Comparison of ENCODE assay signal across 24 cellular contexts in genomic region chr7:23218196-23218595, GRCh38. TPM values are rescaled to one million over a fixed set of nuclear protein-coding genes. Genes with fewer than 3 reads are reported as not detected.
DNase-seq lines count a peak whose midpoint lies in the region; ATAC-seq, FAIRE-seq and TF ChIP-seq lines count a peak whose summit lies in the region.
"Had no signal": no experiment of that assay in that cellular context is flagged by ENCODE, and none has a peak within 500 bp of the region (broad histone marks: within the 10 kb centered on the region; RNA-seq: fewer than 3 reads in every experiment).

No MANE protein-coding gene starts in this region.

- RAD21 ChIA-PET in GM12878 (lab: Charles Lee; ENCODE audit: unreplicated experiment), result no interaction called here

- POLR2A ChIA-PET in GM12878 (lab: Charles Lee), result interaction anchor here (0.8 kb wide), 1 partner anchor 21 kb away, joined by 4 read pairs; no protein-coding TSS in a partner anchor

- H3K36me3 ChIP-seq in GM12878 (ENCODE audit: control insufficient read depth in 2 of 2, insufficient read depth in 2 of 2, low read length in 1 of 2) (no peaks in the 10 kb centered on the region), esophagus muscularis mucosa (no peaks in the 10 kb centered on the region), osteoblast (ENCODE audit: insufficient read depth, low read length) (no peaks in the 10 kb centered on the region)
- H3K36me3 ChIP-seq: BE2C; BLaER1 treated with 17β-estradiol and CSF1 and Interleukin-3, amounts not matched to agents 10 nM and 100 nM had no signal

- WGBS in GM12878 (ENCODE audit: insufficient coverage, insufficient replicate concordance, low lambda C conversion rate, missing lambda C conversion rate), result 0% methylated on average over 3 of the region's 3 CpGs
- 66% methylated on average over 3 of the region's 3 CpGs for WGBS in esophagus muscularis mucosa

- H4K20me1 ChIP-seq in GM12878 (ENCODE audit: control insufficient read depth, insufficient read depth), result no peaks in the 10 kb centered on the region
- no peaks in the 10 kb centered on the region for H4K20me1 ChIP-seq in osteoblast (ENCODE audit: insufficient read depth, low read length)
- H4K20me1 ChIP-seq: BLaER1 treated with 17β-estradiol and CSF1 and Interleukin-3, amounts not matched to agents 10 nM and 100 nM had no signal

- DNase-seq in GM12878 (ENCODE audit: low read depth, low spot score) (no peak), esophagus muscularis mucosa (ENCODE audit: extremely low spot score) (peak; percentile 74), osteoblast (ENCODE audit: insufficient read length, low spot score, missing footprints) (no peak), NCI-H187 (lab: John Stamatoyannopoulos, UW) (no peak)
- DNase-seq: 8988T; ACHN; AML-193; BE2C; CD4-positive, alpha-beta T cell; CD8-positive, alpha-beta memory T cell; DMS 273 treated with DMSO at 0.1 percent for 48 hours; DMS53; DMS79 treated with DMSO at 0.1 percent for 48 hours; GF-D8; GM23248; H9 had no signal

- BruUV-seq in GM12878 (replicated peaks; lab: Mats Ljungman, UMichigan), result no TSS peak

- H3K4me1 ChIP-seq in GM12878 (ENCODE audit: control insufficient read depth, insufficient read depth, low read length), result no peaks in the 10 kb centered on the region
- no peaks in the 10 kb centered on the region for H3K4me1 ChIP-seq in esophagus muscularis mucosa
- no peaks in the 10 kb centered on the region for H3K4me1 ChIP-seq in osteoblast (ENCODE audit: insufficient read depth, low read length)
- H3K4me1 ChIP-seq: A549 had no signal

- H3K4me3 ChIP-seq in GM12878, result no peak overlapping the region
- no peak overlapping the region for H3K4me3 ChIP-seq in esophagus muscularis mucosa
- H3K4me3 ChIP-seq in osteoblast (ENCODE audit: insufficient read depth, low read length), result no peak overlapping the region
- H3K4me3 ChIP-seq: A549; BLaER1 treated with 17β-estradiol and CSF1 and Interleukin-3, amounts not matched to agents 10 nM and 100 nM; GM23248 had no signal

- H3K9me3 ChIP-seq in GM12878 (replicated peaks; ENCODE audit: control insufficient read depth, insufficient read depth, low read length) (no peaks in the 10 kb centered on the region; the same call in 2 of the 3 replicates), esophagus muscularis mucosa (no peaks in the 10 kb centered on the region), osteoblast (ENCODE audit: low read depth, low read length) (no peaks in the 10 kb centered on the region)
- H3K9me3 ChIP-seq: A549; BE2C; BLaER1 treated with 17β-estradiol and CSF1 and Interleukin-3, amounts not matched to agents 10 nM and 100 nM had no signal

- H3K4me2 ChIP-seq in GM12878 (ENCODE audit: control insufficient read depth, insufficient read depth) (no peak overlapping the region), osteoblast (ENCODE audit: insufficient read depth, low read length) (no peak overlapping the region)
- H3K4me2 ChIP-seq: A549; BLaER1 treated with 17β-estradiol and CSF1 and Interleukin-3, amounts not matched to agents 10 nM and 100 nM had no signal

- intact Hi-C loops in GM12878 (cut with micrococcal nuclease; ENCODE audit: unreplicated experiment) (no loop called here), esophagus muscularis mucosa (cut with DNase I) (no loop called here)

- H3K79me2 ChIP-seq in GM12878 (ENCODE audit: control insufficient read depth, insufficient read depth, low read length) (no peaks in the 10 kb centered on the region), osteoblast (ENCODE audit: insufficient read depth, low read length) (no peaks in the 10 kb centered on the region)

- CTCF ChIA-PET in GM12878 (lab: Yijun Ruan, JAX), result interaction anchor here (0.8 to 1.1 kb wide), 2 partner anchors 24 to 56 kb away, joined by 3 read pairs; no protein-coding TSS in a partner anchor

- H2AFZ ChIP-seq in GM12878 (ENCODE audit: control insufficient read depth, low read depth, low read length) (peak overlapping the region; percentile 25; the same call in 1 of the 2 replicates), osteoblast (ENCODE audit: low read length) (peak overlapping the region; percentile 35)
- H2AFZ ChIP-seq: GM23248 had no signal

- no peak for TF ChIP-seq RAD21 in GM12878 (IDR thresholded peaks at IDR 0.05; ENCODE audit: insufficient read depth, low read depth, low read length)

- SMC1A ChIA-PET in GM12878 (lab: Charles Lee; ENCODE audit: uncharacterized antibody, unreplicated experiment), result interaction anchor here (0.6 to 0.8 kb wide), 2 partner anchors 17 to 31 kb away, joined by 3 to 4 read pairs; no protein-coding TSS in a partner anchor

- in situ Hi-C loops in GM12878 (cut with MboI), result no loop called here

- TF ChIP-seq CTCF in GM12878 (IDR thresholded peaks at IDR 0.05 in 2 of 3, conservative IDR thresholded peaks at IDR 0.05 in 1 of 3; ENCODE audit: control insufficient read depth in 2 of 3, extremely low read depth in 1 of 3, insufficient read depth in 1 of 3, low read depth in 3 of 3, low read length in 3 of 3), result no peak
- no peak for TF ChIP-seq CTCF in esophagus muscularis mucosa (IDR thresholded peaks at IDR 0.05)
- no peak for TF ChIP-seq CTCF in osteoblast (IDR thresholded peaks at IDR 0.05; ENCODE audit: extremely low read depth, low read depth, low read length)

- no peak overlapping the region for H3K9ac ChIP-seq in GM12878 (ENCODE audit: control insufficient read depth, insufficient read depth, low read length)
- H3K9ac ChIP-seq: BLaER1 treated with 17β-estradiol and CSF1 and Interleukin-3, amounts not matched to agents 10 nM and 100 nM; GM23248 had no signal

- H3K27me3 ChIP-seq in GM12878 (replicated peaks in 1 of 2; ENCODE audit: control insufficient read depth in 2 of 2, insufficient read depth in 2 of 2, low read length in 1 of 2) (peaks cover 0 to 1% of the 10 kb centered on the region in 2 experiments; a peak in 1 of 4 replicates), esophagus muscularis mucosa (no peaks in the 10 kb centered on the region), osteoblast (ENCODE audit: insufficient read depth, low read length) (peaks cover 11% of the 10 kb centered on the region)
- H3K27me3 ChIP-seq: BE2C; BLaER1 treated with 17β-estradiol and CSF1 and Interleukin-3, amounts not matched to agents 10 nM and 100 nM had no signal

- ATAC-seq in GM12878 (no peak), HG02798 (IDR thresholded peaks at IDR 0.05; ENCODE audit: poor library complexity, unreplicated experiment) (no peak), GM18502 (IDR thresholded peaks at IDR 0.05; ENCODE audit: poor library complexity, unreplicated experiment) (no peak)
- ATAC-seq: A549, HCT116 had no signal

- TF ChIP-seq EP300 in GM12878 (IDR thresholded peaks at IDR 0.05; ENCODE audit: borderline replicate concordance in 1 of 2, control insufficient read depth in 1 of 2, low read depth in 2 of 2, low read length in 2 of 2) (no peak), esophagus muscularis mucosa (IDR thresholded peaks at IDR 0.05) (no peak)

- TF ChIP-seq POLR2A in GM12878 (IDR thresholded peaks at IDR 0.05; ENCODE audit: low read depth, low read length) (no peak), esophagus muscularis mucosa (IDR thresholded peaks at IDR 0.05; ENCODE audit: low read depth) (no peak)

- FAIRE-seq in GM12878 (lab: Jason Lieb, UNC), result no peak
- FAIRE-seq: A549, D721Med, GM12892, GM19239 had no signal

- no peak overlapping the region for H3K27ac ChIP-seq in GM12878 (ENCODE audit: control insufficient read depth, insufficient read depth)
- H3K27ac ChIP-seq in esophagus muscularis mucosa (replicated peaks in 1 of 4), result no peak overlapping the region
- no peak overlapping the region for H3K27ac ChIP-seq in osteoblast (ENCODE audit: low read depth, low read length)
- H3K27ac ChIP-seq: A549; BLaER1 treated with 17β-estradiol and CSF1 and Interleukin-3, amounts not matched to agents 10 nM and 100 nM; GM23248 had no signal

TF ChIP-seq in GM12878, 131 proteins besides CTCF, POLR2A, EP300 and RAD21 (continues in another document):
- no peak for TF ChIP-seq POLR2AphosphoS2 (IDR thresholded peaks at IDR 0.05; ENCODE audit: low read depth, low read length)

RNA-seq across cellular contexts. Expression of gene GPNMB, which starts 28.4 kb away (rescaled TPM):
- 12.5 and 17.3 TPM in 2 replicates for total RNA-seq in GM12878 (2013; cell fraction: nucleolus; rRNA removed)
- total RNA-seq in GM12878 (2014; rRNA removed) (8.3 and 12.2 TPM in 2 replicates), GM12878 (2014; rRNA removed; fragmentation: Illumina TruSeq; extraction: Trizol) (8.0 and 8.9 TPM in 2 replicates), GM12878 (2021) (4.2 and 5.9 TPM in 2 replicates), esophagus muscularis mucosa (10 to 100 TPM; 46.1 to 94.9 (median 60.7) TPM), osteoblast (380 and 480 TPM in 2 replicates)
- 2.6 TPM for polyA plus RNA-seq in GM12878 (2011; ENCODE audit: low read depth)
- polyA plus RNA-seq in GM12878 (2011; rRNA removed) (10.2 and 17.4 TPM in 2 replicates), GM12878 (2014; fragmentation: Illumina TruSeq; extraction: Trizol) (10.4 and 16.8 TPM in 2 replicates), GM12878 (2014; fragmentation: Nextera tagmentation; extraction: Ambion mirVana) (10 to 100 TPM; 15.6 to 22.3 TPM), GM12878 (2014; rRNA removed) (8.2 and 9.2 TPM in 2 replicates), GM12878 (2016; fragmentation: Nextera tagmentation; extraction: Ambion mirVana) (10 to 100 TPM in 1 of 2 experiments, 1 to 10 TPM in 1; 9.7 to 11.1 TPM)
- polyA plus RNA-seq in GM12878 (2011; cell fraction: cytosol; rRNA removed), result 4.2 and 5.2 TPM in 2 replicates
- polyA plus RNA-seq in GM12878 (2011; cell fraction: nucleus; rRNA removed), result 5.1 and 10.5 TPM in 2 replicates
- polyA plus RNA-seq in GM12878 (2012), result 5.2 and 5.8 TPM in 2 replicates
- 5.2 and 6.2 TPM in 2 replicates for polyA minus RNA-seq in GM12878 (2011; rRNA and poly(A)+ RNA removed)
- polyA minus RNA-seq in GM12878 (2011; cell fraction: cytosol; rRNA and poly(A)+ RNA removed), result 0.80 and 1.6 TPM in 2 replicates
- 5.7 and 5.9 TPM in 2 replicates for polyA minus RNA-seq in GM12878 (2011; cell fraction: nucleus; rRNA and poly(A)+ RNA removed)
- total RNA-seq: CD4-positive, alpha-beta T cell had no signal
- polyA plus RNA-seq: CD8-positive, alpha-beta memory T cell had no signal

RNA-seq across cellular contexts. Expression of gene NUP42, which starts 36.3 kb away (rescaled TPM):
- 125 and 137 TPM in 2 replicates for total RNA-seq in GM12878 (2013; cell fraction: nucleolus; rRNA removed)
- total RNA-seq in GM12878 (2014; rRNA removed) (124 and 126 TPM in 2 replicates), GM12878 (2014; rRNA removed; fragmentation: Illumina TruSeq; extraction: Trizol) (66.6 and 72.9 TPM in 2 replicates), GM12878 (2021) (47.6 and 48.6 TPM in 2 replicates), esophagus muscularis mucosa (10 to 100 TPM; 16.6 to 31.6 (median 23.6) TPM), osteoblast (22.4 and 26.2 TPM in 2 replicates)
- 46.2 TPM for polyA plus RNA-seq in GM12878 (2011; ENCODE audit: low read depth)
- polyA plus RNA-seq in GM12878 (2011; rRNA removed) (60.4 and 64.3 TPM in 2 replicates), GM12878 (2014; fragmentation: Illumina TruSeq; extraction: Trizol) (82.6 and 93.0 TPM in 2 replicates), GM12878 (2014; fragmentation: Nextera tagmentation; extraction: Ambion mirVana) (10 to 100 TPM; 58.6 to 92.1 TPM), GM12878 (2014; rRNA removed) (101 and 105 TPM in 2 replicates), GM12878 (2016; fragmentation: Nextera tagmentation; extraction: Ambion mirVana) (10 to 100 TPM; 62.1 to 75.8 TPM)
- polyA plus RNA-seq in GM12878 (2011; cell fraction: cytosol; rRNA removed), result 44.6 and 55.9 TPM in 2 replicates
- 68.4 and 76.4 TPM in 2 replicates for polyA plus RNA-seq in GM12878 (2011; cell fraction: nucleus; rRNA removed)
- 35.2 and 42.1 TPM in 2 replicates for polyA plus RNA-seq in GM12878 (2012)
- polyA minus RNA-seq in GM12878 (2011; rRNA and poly(A)+ RNA removed), result 19.8 and 35.9 TPM in 2 replicates
- 16.3 and 25.0 TPM in 2 replicates for polyA minus RNA-seq in GM12878 (2011; cell fraction: cytosol; rRNA and poly(A)+ RNA removed)
- polyA minus RNA-seq in GM12878 (2011; cell fraction: nucleus; rRNA and poly(A)+ RNA removed), result 23.6 and 44.5 TPM in 2 replicates
